1 cellular context compared by ENCODE assay signal in genomic region chr3:171862993-171863521, GRCh38.
TF ChIP-seq lines count a peak whose summit lies in the region.

No MANE protein-coding gene starts in this region.

TF ChIP-seq in K562, 482 proteins besides CTCF, POLR2A, EP300 and RAD21:
- peak; percentile 65 for TF ChIP-seq ATF7 (IDR thresholded peaks at IDR 0.05)
- peak in 1 of 2 experiments; percentile 29; a peak in 1 of 4 replicates for TF ChIP-seq FOXK2 (conservative IDR thresholded peaks at IDR 0.05 in 1 of 2, IDR thresholded peaks at IDR 0.05 in 1 of 2; ENCODE audit: low read depth in 2 of 2)
- peak; percentile 35; the same call in 1 of the 2 replicates for TF ChIP-seq TFE3 (CRISPR knock-in tag; IDR thresholded peaks at IDR 0.05)
- TF ChIP-seq CTBP1 (IDR thresholded peaks at IDR 0.05; ENCODE audit: borderline replicate concordance): peak; percentile 35; the same call in 1 of the 2 replicates
- TF ChIP-seq L3MBTL2 (IDR thresholded peaks at IDR 0.05): peak; percentile 32; the same call in 1 of the 2 replicates
- peak; percentile 95 for TF ChIP-seq PRDM10 (IDR thresholded peaks at IDR 0.05; ENCODE audit: partially characterized antibody)
- TF ChIP-seq MEIS2 (IDR thresholded peaks at IDR 0.05; ENCODE audit: partially characterized antibody): peak; percentile 14
- no peak for TF ChIP-seq ZNF407 (IDR thresholded peaks at IDR 0.05; ENCODE audit: low read depth)
- TF ChIP-seq E2F3 (CRISPR knock-in tag; IDR thresholded peaks at IDR 0.05): no peak
